Comparison of ENCODE assay signal across 1 cellular context in genomic region chr4:6183740-6184139, GRCh38.
TF ChIP-seq lines count a peak whose summit lies in the region.

No MANE protein-coding gene starts in this region.

TF ChIP-seq in GM12878, 131 proteins besides CTCF, POLR2A, EP300 and RAD21 (continued from another document and continues in another):
- TF ChIP-seq, protein P1, sequence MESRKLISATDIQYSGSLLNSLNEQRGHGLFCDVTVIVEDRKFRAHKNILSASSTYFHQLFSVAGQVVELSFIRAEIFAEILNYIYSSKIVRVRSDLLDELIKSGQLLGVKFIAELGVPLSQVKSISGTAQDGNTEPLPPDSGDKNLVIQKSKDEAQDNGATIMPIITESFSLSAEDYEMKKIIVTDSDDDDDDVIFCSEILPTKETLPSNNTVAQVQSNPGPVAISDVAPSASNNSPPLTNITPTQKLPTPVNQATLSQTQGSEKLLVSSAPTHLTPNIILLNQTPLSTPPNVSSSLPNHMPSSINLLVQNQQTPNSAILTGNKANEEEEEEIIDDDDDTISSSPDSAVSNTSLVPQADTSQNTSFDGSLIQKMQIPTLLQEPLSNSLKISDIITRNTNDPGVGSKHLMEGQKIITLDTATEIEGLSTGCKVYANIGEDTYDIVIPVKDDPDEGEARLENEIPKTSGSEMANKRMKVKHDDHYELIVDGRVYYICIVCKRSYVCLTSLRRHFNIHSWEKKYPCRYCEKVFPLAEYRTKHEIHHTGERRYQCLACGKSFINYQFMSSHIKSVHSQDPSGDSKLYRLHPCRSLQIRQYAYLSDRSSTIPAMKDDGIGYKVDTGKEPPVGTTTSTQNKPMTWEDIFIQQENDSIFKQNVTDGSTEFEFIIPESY (IDR thresholded peaks at IDR 0.05) = no peak
- TF ChIP-seq E2F4 (IDR thresholded peaks at IDR 0.05; ENCODE audit: low read depth, low read length) (no peak), KLF5 (IDR thresholded peaks at IDR 0.05; ENCODE audit: partially characterized antibody) (no peak), BMI1 (IDR thresholded peaks at IDR 0.05; ENCODE audit: borderline replicate concordance) (peak; percentile 60; the same call in 1 of the 2 replicates), SPI1 (IDR thresholded peaks at IDR 0.05; ENCODE audit: borderline replicate concordance, insufficient read depth, low read depth, low read length) (no peak), POLR2AphosphoS5 (IDR thresholded peaks at IDR 0.05; ENCODE audit: low read length) (peak; percentile 84), PAX8 (IDR thresholded peaks at IDR 0.05) (no peak), HDGF (IDR thresholded peaks at IDR 0.05) (no peak), FOXM1 (IDR thresholded peaks at IDR 0.05; ENCODE audit: low read depth, low read length) (peak; percentile 83), BHLHE40 (IDR thresholded peaks at IDR 0.05; ENCODE audit: borderline replicate concordance in 1 of 2, low read depth in 2 of 2, low read length in 1 of 2) (peak; percentile 60 to 80), EZH2 (IDR thresholded peaks at IDR 0.05; ENCODE audit: borderline replicate concordance, control insufficient read depth, low read depth, low read length) (no peak), SMARCA5 (IDR thresholded peaks at IDR 0.05) (no peak), TARDBP (IDR thresholded peaks at IDR 0.05; ENCODE audit: borderline replicate concordance) (no peak), RFX5 (IDR thresholded peaks at IDR 0.05; ENCODE audit: low read depth, low read length) (no peak), TCF3 (IDR thresholded peaks at IDR 0.05; ENCODE audit: borderline replicate concordance, insufficient read depth, low read depth, low read length) (peak; percentile 88), GATAD2B (conservative IDR thresholded peaks at IDR 0.05; ENCODE audit: low read depth) (no peak), IKZF1 (conservative IDR thresholded peaks at IDR 0.05) (peak; percentile 73), YY1 (IDR thresholded peaks at IDR 0.05; ENCODE audit: low read depth, low read length) (0 out of 2 replicates have a peak, but pooled peaks have one; percentile 9), SIX5 (IDR thresholded peaks at IDR 0.05; ENCODE audit: low read depth, low read length, severe bottlenecking) (no peak), BRCA1 (IDR thresholded peaks at IDR 0.05; ENCODE audit: low read depth, low read length) (no peak), NFIC (IDR thresholded peaks at IDR 0.05; ENCODE audit: low read depth, low read length) (peak; percentile 92), JUND (IDR thresholded peaks at IDR 0.05; ENCODE audit: low read depth, low read length) (no peak), CBX5 (IDR thresholded peaks at IDR 0.05; ENCODE audit: low read depth) (0 out of 2 replicates have a peak, but pooled peaks have one; percentile 72), CHD4 (IDR thresholded peaks at IDR 0.05) (no peak), ZBED1 (IDR thresholded peaks at IDR 0.05; ENCODE audit: borderline replicate concordance) (peak; percentile 62; the same call in 1 of the 2 replicates), ZNF384 (IDR thresholded peaks at IDR 0.05; ENCODE audit: borderline replicate concordance, low read depth, low read length) (no peak), PAX5 (IDR thresholded peaks at IDR 0.05; ENCODE audit: borderline replicate concordance, low read depth, low read length) (peak; percentile 88; the same call in 1 of the 2 replicates), PRDM15 (CRISPR knock-in tag; IDR thresholded peaks at IDR 0.05) (no peak), BACH1 (IDR thresholded peaks at IDR 0.05; ENCODE audit: borderline replicate concordance) (no peak; the same call in 1 of the 2 replicates), SMAD5 (IDR thresholded peaks at IDR 0.05; ENCODE audit: low read depth) (peak; percentile 55; the same call in 1 of the 2 replicates), BCLAF1 (IDR thresholded peaks at IDR 0.05) (no peak), NFXL1 (IDR thresholded peaks at IDR 0.05; ENCODE audit: borderline replicate concordance) (no peak), E2F8 (IDR thresholded peaks at IDR 0.05; ENCODE audit: low read depth, partially characterized antibody) (peak; percentile 44), TAF1 (IDR thresholded peaks at IDR 0.05; ENCODE audit: borderline replicate concordance, low read depth, low read length) (peak; percentile 83), CREB1 (IDR thresholded peaks at IDR 0.05; ENCODE audit: low read depth) (peak; percentile 64), ZNF217 (IDR thresholded peaks at IDR 0.05) (peak; percentile 51; the same call in 1 of the 2 replicates), MTA2 (IDR thresholded peaks at IDR 0.05; ENCODE audit: low read depth) (peak; percentile 92), MYB (IDR thresholded peaks at IDR 0.05; ENCODE audit: borderline replicate concordance, low read depth, low read length) (peak; percentile 98), PKNOX1 (IDR thresholded peaks at IDR 0.05) (peak; percentile 87), ZNF24 (IDR thresholded peaks at IDR 0.05) (no peak), ZZZ3 (IDR thresholded peaks at IDR 0.05; ENCODE audit: control insufficient read depth, insufficient read length, low read depth) (no peak), SUZ12 (IDR thresholded peaks at IDR 0.05; ENCODE audit: unreplicated experiment) (no peak), ATF7 (IDR thresholded peaks at IDR 0.05; ENCODE audit: low read depth) (peak; percentile 91), FOS (IDR thresholded peaks at IDR 0.05; ENCODE audit: borderline replicate concordance, extremely low read depth, insufficient read length) (no peak)
- TF ChIP-seq, protein P2, sequence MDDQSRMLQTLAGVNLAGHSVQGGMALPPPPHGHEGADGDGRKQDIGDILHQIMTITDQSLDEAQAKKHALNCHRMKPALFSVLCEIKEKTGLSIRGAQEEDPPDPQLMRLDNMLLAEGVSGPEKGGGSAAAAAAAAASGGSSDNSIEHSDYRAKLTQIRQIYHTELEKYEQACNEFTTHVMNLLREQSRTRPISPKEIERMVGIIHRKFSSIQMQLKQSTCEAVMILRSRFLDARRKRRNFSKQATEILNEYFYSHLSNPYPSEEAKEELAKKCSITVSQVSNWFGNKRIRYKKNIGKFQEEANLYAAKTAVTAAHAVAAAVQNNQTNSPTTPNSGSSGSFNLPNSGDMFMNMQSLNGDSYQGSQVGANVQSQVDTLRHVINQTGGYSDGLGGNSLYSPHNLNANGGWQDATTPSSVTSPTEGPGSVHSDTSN (IDR thresholded peaks at IDR 0.05; ENCODE audit: insufficient replicate concordance, low read depth, low read length) = peak; percentile 60
- TF ChIP-seq, protein P3, sequence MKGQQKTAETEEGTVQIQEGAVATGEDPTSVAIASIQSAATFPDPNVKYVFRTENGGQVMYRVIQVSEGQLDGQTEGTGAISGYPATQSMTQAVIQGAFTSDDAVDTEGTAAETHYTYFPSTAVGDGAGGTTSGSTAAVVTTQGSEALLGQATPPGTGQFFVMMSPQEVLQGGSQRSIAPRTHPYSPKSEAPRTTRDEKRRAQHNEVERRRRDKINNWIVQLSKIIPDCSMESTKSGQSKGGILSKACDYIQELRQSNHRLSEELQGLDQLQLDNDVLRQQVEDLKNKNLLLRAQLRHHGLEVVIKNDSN (IDR thresholded peaks at IDR 0.05; ENCODE audit: borderline replicate concordance, extremely low read length, insufficient read depth, low read depth, low read length) = no peak
- TF ChIP-seq, protein P4, sequence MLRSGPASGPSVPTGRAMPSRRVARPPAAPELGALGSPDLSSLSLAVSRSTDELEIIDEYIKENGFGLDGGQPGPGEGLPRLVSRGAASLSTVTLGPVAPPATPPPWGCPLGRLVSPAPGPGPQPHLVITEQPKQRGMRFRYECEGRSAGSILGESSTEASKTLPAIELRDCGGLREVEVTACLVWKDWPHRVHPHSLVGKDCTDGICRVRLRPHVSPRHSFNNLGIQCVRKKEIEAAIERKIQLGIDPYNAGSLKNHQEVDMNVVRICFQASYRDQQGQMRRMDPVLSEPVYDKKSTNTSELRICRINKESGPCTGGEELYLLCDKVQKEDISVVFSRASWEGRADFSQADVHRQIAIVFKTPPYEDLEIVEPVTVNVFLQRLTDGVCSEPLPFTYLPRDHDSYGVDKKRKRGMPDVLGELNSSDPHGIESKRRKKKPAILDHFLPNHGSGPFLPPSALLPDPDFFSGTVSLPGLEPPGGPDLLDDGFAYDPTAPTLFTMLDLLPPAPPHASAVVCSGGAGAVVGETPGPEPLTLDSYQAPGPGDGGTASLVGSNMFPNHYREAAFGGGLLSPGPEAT (IDR thresholded peaks at IDR 0.05; ENCODE audit: low read depth) = peak; percentile 77; the same call in 1 of the 2 replicates
